In the genomic region with DNA sequence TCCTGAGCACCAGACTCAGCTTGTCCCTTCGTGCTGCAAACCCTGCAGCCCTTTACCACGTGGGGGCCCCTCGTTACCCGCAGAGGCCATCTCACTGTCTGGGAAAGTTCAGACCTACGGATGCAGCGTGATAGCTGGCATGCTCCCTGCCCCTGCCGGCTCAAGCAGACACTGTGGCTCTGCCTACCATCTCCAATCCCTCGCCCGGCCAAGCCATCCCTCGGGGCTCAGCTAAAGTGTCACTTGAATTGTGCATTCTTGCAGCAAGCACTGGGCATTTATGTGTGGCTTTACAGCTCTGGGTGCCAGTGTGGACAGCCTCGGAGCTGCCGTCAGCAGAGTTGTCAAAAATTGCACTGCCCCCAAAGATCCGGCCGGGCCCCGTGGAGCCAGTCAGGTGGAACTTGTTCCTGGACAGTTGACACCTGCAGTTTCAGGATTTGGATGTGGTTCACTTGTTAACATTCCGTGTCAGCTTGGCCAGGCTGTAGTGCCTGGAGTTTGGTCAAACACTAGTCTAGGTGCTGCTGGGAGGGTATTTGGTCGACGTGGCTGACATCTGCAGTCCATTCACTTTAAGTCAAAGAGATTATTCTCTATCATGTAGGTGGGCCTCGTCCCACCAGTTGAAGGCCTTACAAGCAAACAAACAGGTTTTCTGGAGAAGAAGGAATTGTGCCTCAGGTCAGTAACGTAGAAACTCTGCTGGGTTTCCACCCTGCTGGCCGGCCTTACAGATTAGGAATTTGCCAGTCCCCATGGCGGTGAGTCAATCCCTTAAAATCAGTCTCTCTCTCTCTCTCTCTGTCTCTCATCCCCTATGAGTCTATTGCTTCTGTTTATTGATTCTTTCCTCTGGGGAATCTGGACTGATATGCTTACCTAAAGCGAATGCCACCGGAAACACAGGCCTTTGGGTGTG, we compare ENCODE assay signal across 1 cellular context.
TF ChIP-seq lines count a peak whose summit lies in the region.

No MANE protein-coding gene starts in this region.

TF ChIP-seq in IMR-90, 13 proteins besides CTCF, POLR2A, EP300 and RAD21 (continued from another document):
- TF ChIP-seq FOS (IDR thresholded peaks at IDR 0.05; ENCODE audit: low read depth, low read length): peak; percentile 58; the same call in 1 of the 2 replicates
- no peak for TF ChIP-seq MAZ (IDR thresholded peaks at IDR 0.05; ENCODE audit: borderline replicate concordance, low read depth, low read length)
- no peak for TF ChIP-seq CHD1 (IDR thresholded peaks at IDR 0.05; ENCODE audit: low read depth, low read length)
